8 cellular contexts compared by ENCODE assay signal in the genomic region with DNA sequence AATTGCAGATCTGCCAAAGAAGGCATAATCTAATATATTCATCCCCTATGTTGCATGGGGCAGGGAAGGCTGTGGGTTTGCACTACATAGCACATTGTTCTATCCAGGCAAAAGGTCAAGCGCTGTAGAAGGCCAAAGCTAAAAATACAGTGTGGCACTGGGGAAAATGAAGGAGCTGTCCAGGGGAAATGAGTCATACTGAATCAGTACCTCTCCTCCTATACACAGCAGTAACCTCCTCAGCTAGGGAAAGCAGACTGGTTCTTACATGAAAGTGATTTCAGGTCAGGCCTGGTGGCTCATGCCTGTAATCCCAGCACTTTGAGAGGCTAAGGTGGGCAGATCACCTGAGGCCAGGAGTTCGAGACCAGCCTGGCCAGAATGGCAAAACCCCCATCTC. TPM values are rescaled to one million over a fixed set of nuclear protein-coding genes. Genes with fewer than 3 reads are reported as not detected.
DNase-seq lines count a peak whose midpoint lies in the region; ATAC-seq and TF ChIP-seq lines count a peak whose summit lies in the region.

No MANE protein-coding gene starts in this region.

- POLR2A ChIA-PET in RWPE1 (lab: Yijun Ruan, JAX; ENCODE audit: low non-redundant PET), result no interaction called here

- WGBS in trophoblast cell (ENCODE audit: extremely low coverage, insufficient coverage, insufficient read length), result no CpG with 5 or more reads among the region's 2 CpGs

- H3K79me2 ChIP-seq in fibroblast of lung (ENCODE audit: control insufficient read depth, insufficient read depth, low read length) (no peaks in the 10 kb centered on the region), trophoblast cell (ENCODE audit: control insufficient read depth, insufficient read depth, low read length, poor library complexity) (no peaks in the 10 kb centered on the region)

- no peak overlapping the region for H2AFZ ChIP-seq in fibroblast of lung (ENCODE audit: low read length)
- H2AFZ ChIP-seq in trophoblast cell (ENCODE audit: insufficient read depth, low read length, poor library complexity), result no peak overlapping the region

- H3K4me3 ChIP-seq in fibroblast of lung (replicated peaks in 1 of 4; ENCODE audit: control extremely low read depth in 1 of 4, insufficient read depth in 1 of 4, low read depth in 3 of 4, low read length in 4 of 4) (no peak overlapping the region), trophoblast cell (ENCODE audit: low read depth, low read length) (no peak overlapping the region)

- H3K27me3 ChIP-seq in fibroblast of lung (ENCODE audit: control insufficient read depth, insufficient read depth, low read length) (no peaks in the 10 kb centered on the region), trophoblast cell (ENCODE audit: insufficient read depth, low read length) (no peaks in the 10 kb centered on the region)

- no peak for TF ChIP-seq CTCF in RWPE1 (conservative IDR thresholded peaks at IDR 0.05; ENCODE audit: low read depth)
- TF ChIP-seq CTCF in fibroblast of lung (conservative IDR thresholded peaks at IDR 0.05 in 1 of 2, IDR thresholded peaks at IDR 0.05 in 1 of 2; ENCODE audit: low read depth in 1 of 2, low read length in 2 of 2), result no peak

- H4K20me1 ChIP-seq in fibroblast of lung (ENCODE audit: control insufficient read depth, extremely low read depth, insufficient read depth, low read length), result no peaks in the 10 kb centered on the region

- no peak overlapping the region for H3K23ac ChIP-seq in trophoblast cell (ENCODE audit: low read length)

- H3K79me1 ChIP-seq in trophoblast cell (ENCODE audit: low read length), result no peaks in the 10 kb centered on the region

- no peak overlapping the region for H3K14ac ChIP-seq in trophoblast cell (ENCODE audit: low read length)

- CTCF ChIA-PET in RWPE1 (lab: Yijun Ruan, JAX), result no interaction called here

- no peak overlapping the region for H2BK120ac ChIP-seq in trophoblast cell (ENCODE audit: insufficient read depth, low read length, poor library complexity)

- H3K4me2 ChIP-seq in fibroblast of lung (ENCODE audit: extremely low read depth, insufficient read depth, low read length), result peak overlapping the region; percentile 25
- no peak overlapping the region for H3K4me2 ChIP-seq in trophoblast cell (ENCODE audit: low read length)

- no peak overlapping the region for H2BK12ac ChIP-seq in trophoblast cell (ENCODE audit: low read length)

- H2BK5ac ChIP-seq in trophoblast cell (ENCODE audit: low read depth, low read length, poor library complexity), result no peak overlapping the region

- H3K9me3 ChIP-seq in fibroblast of lung (ENCODE audit: control insufficient read depth, insufficient read depth, low read depth, low read length), result no peaks in the 10 kb centered on the region
- H3K9me3 ChIP-seq in trophoblast cell (ENCODE audit: insufficient read depth, low read depth, low read length), result no peaks in the 10 kb centered on the region

- H3K9ac ChIP-seq in fibroblast of lung (ENCODE audit: insufficient read depth, low read length) (no peak overlapping the region), trophoblast cell (ENCODE audit: low read length) (no peak overlapping the region)

- no peaks in the 10 kb centered on the region for H3K36me3 ChIP-seq in fibroblast of lung (ENCODE audit: control insufficient read depth, insufficient read depth, low read length)
- no peaks in the 10 kb centered on the region for H3K36me3 ChIP-seq in trophoblast cell (ENCODE audit: control insufficient read depth in 1 of 2, insufficient read depth in 2 of 2, low read length in 2 of 2)

- no peak overlapping the region for H3K18ac ChIP-seq in trophoblast cell (ENCODE audit: low read length)

- H4K8ac ChIP-seq in trophoblast cell (ENCODE audit: low read depth, low read length), result no peak overlapping the region

- H2AK5ac ChIP-seq in trophoblast cell (ENCODE audit: low read length), result no peak overlapping the region

- H3K4ac ChIP-seq in trophoblast cell (ENCODE audit: low read depth, low read length), result no peak overlapping the region

- no peak for ATAC-seq in HG03520 (IDR thresholded peaks at IDR 0.05; ENCODE audit: unreplicated experiment)
- no peak for ATAC-seq in HG02623 (IDR thresholded peaks at IDR 0.05; ENCODE audit: unreplicated experiment)

- peak overlapping the region; percentile 60 for H3K27ac ChIP-seq in RWPE1
- H3K27ac ChIP-seq in fibroblast of lung (ENCODE audit: insufficient read depth, low read length), result no peak overlapping the region
- H3K27ac ChIP-seq in trophoblast cell (ENCODE audit: low read depth, low read length), result no peak overlapping the region

- no peak overlapping the region for H4K91ac ChIP-seq in trophoblast cell (ENCODE audit: low read depth, low read length)

- H4K12ac ChIP-seq in trophoblast cell (ENCODE audit: low read depth, low read length), result no peak overlapping the region

- H3K4me1 ChIP-seq in fibroblast of lung (ENCODE audit: control insufficient read depth, extremely low read depth, insufficient read depth, low read length) (peaks cover 10% of the 10 kb centered on the region), trophoblast cell (ENCODE audit: control insufficient read depth in 1 of 2, insufficient read depth in 2 of 2, low read length in 2 of 2) (peaks cover 0 to 5% of the 10 kb centered on the region in 2 experiments)

- DNase-seq in EL, result peak; percentile 85
- DNase-seq in RWPE1 (ENCODE audit: low spot score), result peak; percentile 94
- DNase-seq in fibroblast of lung (ENCODE audit: low read depth in 2 of 2), result peak; percentile 95 to 97
- DNase-seq in trophoblast cell, result peak; percentile 42 to 58
- DNase-seq in ecto neural progenitor cell (ENCODE audit: low spot score), result no peak
- DNase-seq in NCI-H2171 treated with DMSO at 0.1 percent for 48 hours (lab: John Stamatoyannopoulos, UW), result no peak

RNA-seq across cellular contexts. Expression of a gene that starts 31.0 kb away (rescaled TPM):
- total RNA-seq in fibroblast of lung, result 9.0 and 11.4 TPM in 2 replicates
- polyA plus RNA-seq in fibroblast of lung, result 14.6 and 18.1 TPM in 2 replicates
- polyA plus RNA-seq in fibroblast of lung (2012), result 14.2 and 20.4 TPM in 2 replicates
- 6.8 and 16.5 TPM in 2 replicates for polyA minus RNA-seq in fibroblast of lung (ENCODE audit: low replicate concordance)
- polyA plus RNA-seq in trophoblast cell (2013), result 14.9 and 15.7 TPM in 2 replicates

Comparison
In these comparisons a context has a peak if more than half of its experiments do, and no peak if none do; other contexts are left out.
1. DNase-seq: peak in EL (single experiment), RWPE1 (single experiment), fibroblast of lung (2 of 2) and trophoblast cell (2 of 2); none in ecto neural progenitor cell (single experiment) and NCI-H2171 treated with DMSO at 0.1 percent for 48 hours (single experiment).